In the genomic region with DNA sequence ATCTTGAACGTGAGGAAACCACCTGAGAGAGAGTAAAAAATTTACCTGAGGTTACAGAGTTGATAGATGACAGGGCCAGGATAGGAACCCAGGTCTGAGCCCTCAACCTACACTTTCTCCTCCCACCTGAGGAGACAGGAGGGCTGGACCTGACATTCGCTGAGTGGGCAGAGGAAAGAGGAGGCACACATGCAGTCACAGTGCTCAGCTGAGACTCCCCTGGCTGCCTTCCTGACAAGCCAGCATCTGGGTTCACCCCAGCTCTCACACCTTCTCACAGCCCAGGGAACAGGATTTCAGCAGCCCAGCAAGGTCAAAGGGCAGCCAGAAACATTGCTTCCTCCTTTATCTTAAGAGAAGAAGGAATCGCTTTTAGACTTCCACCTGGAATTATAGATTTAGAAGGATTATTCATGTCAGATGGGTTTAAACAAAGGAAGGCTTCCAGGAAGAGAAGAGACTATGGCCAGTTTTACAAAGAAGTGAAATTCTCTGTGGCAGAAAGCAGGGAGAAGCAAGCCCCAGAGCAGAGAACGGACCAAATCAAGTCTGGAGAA, we compare ENCODE assay signal across 22 cellular contexts. TPM values are rescaled to one million over a fixed set of nuclear protein-coding genes. Genes with fewer than 3 reads are reported as not detected.
A peak's percentile ranks its signal among the peaks of the same experiment; 100 is the strongest.
DNase-seq lines count a peak whose midpoint lies in the region; ATAC-seq and TF ChIP-seq lines count a peak whose summit lies in the region.
"Had no signal": no experiment of that assay in that cellular context is flagged by ENCODE, and none has a peak within 500 bp of the region (broad histone marks: within the 10 kb centered on the region; RNA-seq: fewer than 3 reads in every experiment).

No MANE protein-coding gene starts in this region.

- no peak overlapping the region for H2BK5ac ChIP-seq in mesenchymal stem cell (ENCODE audit: low read depth, low read length, poor library complexity, severe bottlenecking)

- peak overlapping the region in 1 of 2 experiments; percentile 45 for H2BK12ac ChIP-seq in mesenchymal stem cell (ENCODE audit: low read length in 2 of 2)

- H3K14ac ChIP-seq in mesenchymal stem cell (ENCODE audit: low read length in 2 of 2): peak overlapping the region in 1 of 2 experiments; percentile 35

- no peaks in the 10 kb centered on the region for H3F3A ChIP-seq in SK-N-SH (replicated peaks; ENCODE audit: insufficient read depth)

- H3K4me3 ChIP-seq in cardiac muscle cell (no peak overlapping the region), SJCRH30 (no peak overlapping the region), mesenchymal stem cell (ENCODE audit: insufficient read depth in 1 of 2, low read depth in 1 of 2, low read length in 2 of 2) (no peak overlapping the region), upper lobe of right lung (no peak overlapping the region), SK-N-SH (ENCODE audit: low read depth in 2 of 2, low read length in 1 of 2) (no peak overlapping the region)
- H3K4me3 ChIP-seq: right atrium auricular region had no signal

- no peaks in the 10 kb centered on the region for H3K79me2 ChIP-seq in SK-N-SH (ENCODE audit: insufficient read depth)

- H2BK120ac ChIP-seq in mesenchymal stem cell (ENCODE audit: low read depth, low read length): no peak overlapping the region

- ATAC-seq in left cardiac atrium (no peak), upper lobe of right lung (no peak), GM18511 (IDR thresholded peaks at IDR 0.05; ENCODE audit: unreplicated experiment) (no peak)

- no peak overlapping the region for H3K4me2 ChIP-seq in mesenchymal stem cell (ENCODE audit: low read length, poor library complexity, severe bottlenecking)
- no peak overlapping the region for H3K4me2 ChIP-seq in SK-N-SH

- no peaks in the 10 kb centered on the region for H3K36me3 ChIP-seq in cardiac muscle cell
- no peaks in the 10 kb centered on the region for H3K36me3 ChIP-seq in SJCRH30
- H3K36me3 ChIP-seq in mesenchymal stem cell (ENCODE audit: control insufficient read depth in 1 of 2, insufficient read depth in 2 of 2, low read depth in 1 of 2, low read length in 2 of 2): no peaks in the 10 kb centered on the region
- no peaks in the 10 kb centered on the region for H3K36me3 ChIP-seq in upper lobe of right lung
- no peaks in the 10 kb centered on the region for H3K36me3 ChIP-seq in SK-N-SH (replicated peaks in 1 of 2; ENCODE audit: control insufficient read depth in 1 of 2, insufficient read depth in 2 of 2, low read length in 1 of 2)
- H3K36me3 ChIP-seq: brain microvascular endothelial cell, neutrophil, right atrium auricular region had no signal

- no peaks in the 10 kb centered on the region for H3K79me1 ChIP-seq in mesenchymal stem cell (replicated peaks; ENCODE audit: low read length, poor library complexity, severe bottlenecking)

- peak overlapping the region; percentile 65 to 78 for H3K18ac ChIP-seq in mesenchymal stem cell (ENCODE audit: low read depth in 1 of 2, low read length in 2 of 2)

- H2AK5ac ChIP-seq in mesenchymal stem cell (ENCODE audit: low read length, severe bottlenecking): peak overlapping the region; percentile 58

- H3K9ac ChIP-seq in mesenchymal stem cell (ENCODE audit: low read length) (no peak overlapping the region), SK-N-SH (no peak overlapping the region)

- H3K27me3 ChIP-seq in cardiac muscle cell (no peaks in the 10 kb centered on the region), SJCRH30 (no peaks in the 10 kb centered on the region), mesenchymal stem cell (ENCODE audit: control insufficient read depth in 1 of 2, insufficient read depth in 1 of 2, low read length in 2 of 2) (peaks cover 0 to 15% of the 10 kb centered on the region in 2 experiments), upper lobe of right lung (no peaks in the 10 kb centered on the region), SK-N-SH (ENCODE audit: insufficient read depth) (no peaks in the 10 kb centered on the region)
- H3K27me3 ChIP-seq: brain microvascular endothelial cell, right atrium auricular region had no signal

- POLR2A ChIA-PET in SK-N-SH (lab: Yijun Ruan, JAX): interaction anchor here (0.7 to 2.3 kb wide), 2 partner anchors 17 to 54 kb away, joined by 3 to 15 read pairs; a partner anchor contains a TSS

- peak overlapping the region in 1 of 2 experiments; percentile 64 for H3K4ac ChIP-seq in mesenchymal stem cell (ENCODE audit: low read depth in 1 of 2, low read length in 2 of 2)

- TF ChIP-seq EP300 in SK-N-SH (IDR thresholded peaks at IDR 0.05; ENCODE audit: borderline replicate concordance in 1 of 2, low read depth in 1 of 2, low read length in 1 of 2): no peak

- 54% methylated on average over 4 of the region's 4 CpGs for WGBS in mesenchymal stem cell
- WGBS in SK-N-SH (ENCODE audit: low lambda C conversion rate): 57% methylated on average over 4 of the region's 4 CpGs

- H3K23ac ChIP-seq in mesenchymal stem cell (ENCODE audit: low read length in 2 of 2): no peak overlapping the region

- peak overlapping the region; percentile 71 for H4K91ac ChIP-seq in mesenchymal stem cell (ENCODE audit: low read length)

- H2AFZ ChIP-seq in mesenchymal stem cell (ENCODE audit: low read depth, low read length) (no peak overlapping the region), SK-N-SH (ENCODE audit: low read depth) (no peak overlapping the region)

- H3K9me2 ChIP-seq in SK-N-SH: no peaks in the 10 kb centered on the region

- DNase-seq in cardiac muscle cell (ENCODE audit: low read depth in 1 of 2, low spot score in 1 of 2) (no peak), left cardiac atrium (no peak), SJCRH30 (peak; percentile 48 to 58), mesenchymal stem cell (no peak), upper lobe of right lung (peak; percentile 29), SK-N-SH (no peak), NCI-H82 (lab: John Stamatoyannopoulos, UW) (no peak)
- DNase-seq: 8988T; activated CD4-positive, alpha-beta T cell treated with anti-CD3 and anti-CD28 coated beads, Interleukin-2, amount 50 U/mL, for 48 hours; activated naive CD4-positive, alpha-beta T cell treated with anti-CD3 and anti-CD28 coated beads, Interleukin-2, amount 50 U/mL, for 16 hours; activated T-cell treated with anti-CD3 and anti-CD28 coated beads, Interleukin-2, amount 50 U/mL, for 24 hours; brain microvascular endothelial cell; DMS53; mammary epithelial cell; NCI-H1417 treated with DMSO at 0.1 percent for 48 hours; NCI-H2171 treated with DMSO at 0.1 percent for 48 hours; stimulated activated naive CD4-positive, alpha-beta T cell treated with Interleukin-2 at 50 U/mL for 16 hours had no signal

- H3K27ac ChIP-seq in cardiac muscle cell (peak overlapping the region; percentile 53), SJCRH30 (peak overlapping the region; percentile 98), mesenchymal stem cell (ENCODE audit: low read length, poor library complexity, severe bottlenecking) (peak overlapping the region; percentile 17), upper lobe of right lung (no peak overlapping the region), SK-N-SH (ENCODE audit: low read depth in 2 of 2, low read length in 1 of 2) (no peak overlapping the region)
- H3K27ac ChIP-seq: brain microvascular endothelial cell, neutrophil, right atrium auricular region, RWPE1 had no signal

- no peaks in the 10 kb centered on the region for H3K9me3 ChIP-seq in cardiac muscle cell (ENCODE audit: low read depth)
- no peaks in the 10 kb centered on the region for H3K9me3 ChIP-seq in SJCRH30 (replicated peaks)
- no peaks in the 10 kb centered on the region for H3K9me3 ChIP-seq in mesenchymal stem cell (ENCODE audit: control insufficient read depth, low read length)
- no peaks in the 10 kb centered on the region for H3K9me3 ChIP-seq in upper lobe of right lung
- no peaks in the 10 kb centered on the region for H3K9me3 ChIP-seq in SK-N-SH
- H3K9me3 ChIP-seq: neutrophil, right atrium auricular region had no signal

- CTCF ChIA-PET in SK-N-SH (lab: Yijun Ruan, JAX): interaction anchor here (1.0 to 2.1 kb wide), 4 partner anchors 13 to 160 kb away, joined by 3 to 10 read pairs (median 4); no protein-coding TSS in a partner anchor

- no peaks in the 10 kb centered on the region for H4K20me1 ChIP-seq in SK-N-SH (ENCODE audit: insufficient read depth)

- peaks cover 35% of the 10 kb centered on the region for H3K4me1 ChIP-seq in cardiac muscle cell (ENCODE audit: low read depth)
- peaks cover 71% of the 10 kb centered on the region for H3K4me1 ChIP-seq in SJCRH30
- peaks cover 24% of the 10 kb centered on the region for H3K4me1 ChIP-seq in mesenchymal stem cell (ENCODE audit: control insufficient read depth, insufficient read depth, low read depth, low read length)
- no peaks in the 10 kb centered on the region for H3K4me1 ChIP-seq in upper lobe of right lung
- peaks cover 26% of the 10 kb centered on the region in 2 experiments for H3K4me1 ChIP-seq in SK-N-SH (ENCODE audit: control insufficient read depth in 1 of 2, insufficient read depth in 2 of 2, low read depth in 1 of 2, low read length in 1 of 2)

- intact Hi-C loops in left cardiac atrium (cut with DNase I): no loop called here
- intact Hi-C loops in upper lobe of right lung (cut with DNase I): no loop called here

- peak overlapping the region; percentile 75 for H2BK15ac ChIP-seq in mesenchymal stem cell (ENCODE audit: low read depth, poor library complexity, severe bottlenecking)

- TF ChIP-seq RAD21 in SK-N-SH (IDR thresholded peaks at IDR 0.05; ENCODE audit: low read length): no peak

- no peak for TF ChIP-seq CTCF in cardiac muscle cell (IDR thresholded peaks at IDR 0.05; ENCODE audit: low read depth, low read length)
- TF ChIP-seq CTCF in upper lobe of right lung (IDR thresholded peaks at IDR 0.05): no peak
- TF ChIP-seq CTCF in SK-N-SH (IDR thresholded peaks at IDR 0.05): no peak

- peak overlapping the region; percentile 79 for H4K8ac ChIP-seq in mesenchymal stem cell (ENCODE audit: low read length)

TF ChIP-seq in SK-N-SH, 30 proteins besides CTCF, POLR2A, EP300 and RAD21 (continues in another document):
- TF ChIP-seq TCF12 (IDR thresholded peaks at IDR 0.05): no peak

RNA-seq across cellular contexts. Expression of a gene that starts 18.1 kb away (rescaled TPM):
- total RNA-seq in cardiac muscle cell (169 and 228 TPM in 2 replicates), left cardiac atrium (100 to 1,000 TPM; 138 to 209 TPM), upper lobe of right lung (65.5 TPM)
- polyA plus RNA-seq in cardiac muscle cell (157 and 185 TPM in 2 replicates), SK-N-SH (2012; rRNA removed) (16.0 and 19.5 TPM in 2 replicates)
- 361 and 363 TPM in 2 replicates for total RNA-seq in SJCRH30 (2014; rRNA removed; shearing (Covaris generic))
- polyA plus RNA-seq in mesenchymal stem cell (2013, experiment 1 of 2): 35.7 TPM
- 35.3 TPM for polyA plus RNA-seq in mesenchymal stem cell (2013, experiment 2 of 2)
- 6.9 and 10.5 TPM in 2 replicates for polyA plus RNA-seq in SK-N-SH (2012; cell fraction: cytosol; rRNA removed)
- polyA plus RNA-seq in SK-N-SH (2012; cell fraction: nucleus; rRNA removed): 57.7 and 96.1 TPM in 2 replicates
- polyA plus RNA-seq: CD14-positive monocyte, mammary epithelial cell had no signal

Comparison
In these comparisons a context has a peak if more than half of its experiments do, and no peak if none do; other contexts are left out.
1. DNase-seq: peak in SJCRH30 (2 of 2) and upper lobe of right lung (single experiment); none in cardiac muscle cell (0 of 2), left cardiac atrium (single experiment), mesenchymal stem cell (single experiment), SK-N-SH (single experiment) and NCI-H82 (single experiment).
2. H3K27ac ChIP-seq: peak in cardiac muscle cell (single experiment), SJCRH30 (single experiment) and mesenchymal stem cell (single experiment); none in upper lobe of right lung (single experiment) and SK-N-SH (0 of 2).